Comparison of ENCODE assay signal across 9 cellular contexts in the genomic region with DNA sequence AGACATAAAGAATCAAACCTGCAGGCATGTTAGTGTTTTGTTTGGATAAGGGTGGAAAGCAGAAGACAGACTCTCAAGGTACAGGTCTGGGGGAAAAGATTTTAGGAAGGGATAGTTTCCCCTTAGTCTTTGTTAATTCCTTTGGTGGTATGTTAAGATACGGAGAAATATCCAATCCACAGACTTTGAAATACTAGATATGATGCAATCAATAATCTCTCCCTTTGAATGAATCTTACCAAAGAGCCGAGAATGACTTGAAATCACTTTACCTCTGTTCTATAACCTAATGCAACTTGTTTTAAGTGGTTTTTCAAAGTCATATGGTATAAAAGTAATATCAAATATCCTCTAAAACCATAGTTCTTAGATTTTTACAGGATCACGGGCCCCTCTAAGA.
"Had no signal": no experiment of that assay in that cellular context is flagged by ENCODE, and none has a peak within 500 bp of the region (broad histone marks: within the 10 kb centered on the region; RNA-seq: fewer than 3 reads in every experiment).

No MANE protein-coding gene starts in this region.

- H3K9me3 Mint-ChIP-seq: HFFc6 had no signal

- DNase-seq: H7, Karpas-422, KBM-7 had no signal

- H3K9ac ChIP-seq: GM23248, KMS-11 had no signal

- FAIRE-seq: HTR-8/SVneo had no signal

- H3K9me3 ChIP-seq: HAP-1 had no signal

- H3K4me3 Mint-ChIP-seq: HFFc6 had no signal

- H3K4me2 ChIP-seq: KMS-11 had no signal

- H3K4me3 ChIP-seq: GM23248, HAP-1 had no signal

- H2AFZ ChIP-seq: GM23248 had no signal

- ATAC-seq: HCT116 had no signal

- H3K27ac ChIP-seq: GM23248, KMS-11 had no signal
